8 cellular contexts compared by ENCODE assay signal in genomic region chr22:46537221-46537945, GRCh38. TPM values are rescaled to one million over a fixed set of nuclear protein-coding genes. Genes with fewer than 3 reads are reported as not detected.
DNase-seq lines count a peak whose midpoint lies in the region; ATAC-seq, FAIRE-seq and TF ChIP-seq lines count a peak whose summit lies in the region.

CELSR1 (minus strand) TSS chr22:46537620; CDS start chr22:46537170, 450 bp downstream.

- in situ Hi-C loops in GM12878 (cut with MboI) = no loop called here

- CTCF ChIA-PET in GM12878 (lab: Yijun Ruan, JAX) = interaction anchor here (10.8 kb wide), 1 partner anchor 170 kb away, joined by 141 read pairs; no protein-coding TSS in a partner anchor

- no peak for FAIRE-seq in GM12878 (lab: Jason Lieb, UNC)

- H2AFZ ChIP-seq in GM12878 (ENCODE audit: control insufficient read depth, low read depth, low read length) = no peak within 1 kb of the TSS

- no peak for TF ChIP-seq EP300 in GM12878 (IDR thresholded peaks at IDR 0.05; ENCODE audit: borderline replicate concordance in 1 of 2, control insufficient read depth in 1 of 2, low read depth in 2 of 2, low read length in 2 of 2)
- TF ChIP-seq EP300 in suprapubic skin (IDR thresholded peaks at IDR 0.05) = no peak

- SMC1A ChIA-PET in GM12878 (lab: Charles Lee; ENCODE audit: uncharacterized antibody, unreplicated experiment) = interaction anchor here (2.3 kb wide), 1 partner anchor 170 kb away, joined by 11 read pairs; no protein-coding TSS in a partner anchor

- DNase-seq in Daoy (ENCODE audit: low read depth) (peak; percentile 79), MG63 (no peak), GM12878 (ENCODE audit: low read depth, low spot score) (no peak), islet precursor cell (peak; percentile 84), suprapubic skin (ENCODE audit: low spot score in 2 of 2) (no peak)

- intact Hi-C loops in GM12878 (cut with micrococcal nuclease; ENCODE audit: unreplicated experiment) = no loop called here

- ATAC-seq in GM12878 (peak; percentile 54), GM18511 (IDR thresholded peaks at IDR 0.05; ENCODE audit: unreplicated experiment) (no peak), GM18858 (IDR thresholded peaks at IDR 0.05; ENCODE audit: unreplicated experiment) (no peak), HG03097 (IDR thresholded peaks at IDR 0.05; ENCODE audit: low FRiP score, unreplicated experiment) (no peak)

- H3K4me3 ChIP-seq in MG63 (peak within 1 kb of the TSS; percentile 34), GM12878 (no peak within 1 kb of the TSS; the same call in 1 of the 2 replicates), suprapubic skin (peak within 1 kb of the TSS; percentile 63)

- TF ChIP-seq POLR2A in GM12878 (IDR thresholded peaks at IDR 0.05; ENCODE audit: low read depth, low read length) (no peak), suprapubic skin (IDR thresholded peaks at IDR 0.05) (no peak)

- H3K36me3 ChIP-seq in MG63 (no peaks in the 10 kb centered on the region), GM12878 (ENCODE audit: control insufficient read depth in 2 of 2, insufficient read depth in 2 of 2, low read length in 1 of 2) (no peaks in the 10 kb centered on the region), suprapubic skin (no peaks in the 10 kb centered on the region)

- no TSS peak for BruUV-seq in GM12878 (replicated peaks; lab: Mats Ljungman, UMichigan)

- H3K4me1 ChIP-seq in GM12878 (ENCODE audit: control insufficient read depth, insufficient read depth, low read length) = no peaks in the 10 kb centered on the region
- peaks cover 42% of the 10 kb centered on the region for H3K4me1 ChIP-seq in suprapubic skin

- H4K20me1 ChIP-seq in GM12878 (ENCODE audit: control insufficient read depth, insufficient read depth) = no peaks in the 10 kb centered on the region

- RAD21 ChIA-PET in GM12878 (lab: Charles Lee; ENCODE audit: unreplicated experiment) = no interaction called here

- POLR2A ChIA-PET in GM12878 (lab: Charles Lee) = no interaction called here

- no peak within 1 kb of the TSS for H3K27ac ChIP-seq in GM12878 (ENCODE audit: control insufficient read depth, insufficient read depth)
- H3K27ac ChIP-seq in suprapubic skin = peak within 1 kb of the TSS; percentile 69

- no peak for TF ChIP-seq CTCF in GM12878 (IDR thresholded peaks at IDR 0.05 in 2 of 3, conservative IDR thresholded peaks at IDR 0.05 in 1 of 3; ENCODE audit: control insufficient read depth in 2 of 3, extremely low read depth in 1 of 3, insufficient read depth in 1 of 3, low read depth in 3 of 3, low read length in 3 of 3)
- no peak for TF ChIP-seq CTCF in suprapubic skin (IDR thresholded peaks at IDR 0.05)

- H3K27me3 ChIP-seq in MG63 (peaks cover 4% of the 10 kb centered on the region; the same call in 1 of the 2 replicates), GM12878 (replicated peaks in 1 of 2; ENCODE audit: control insufficient read depth in 2 of 2, insufficient read depth in 2 of 2, low read length in 1 of 2) (peaks cover 0 to 10% of the 10 kb centered on the region in 2 experiments; a peak in 2 of 4 replicates), suprapubic skin (peaks cover 37% of the 10 kb centered on the region)

- no peak within 1 kb of the TSS for H3K9ac ChIP-seq in GM12878 (ENCODE audit: control insufficient read depth, insufficient read depth, low read length)

- WGBS in GM12878 (ENCODE audit: insufficient coverage, insufficient replicate concordance, low lambda C conversion rate, missing lambda C conversion rate) = 6% methylated on average over 27 of the region's 102 CpGs
- WGBS in suprapubic skin = 0% methylated on average over 1 of the region's 102 CpGs

- TF ChIP-seq RAD21 in GM12878 (IDR thresholded peaks at IDR 0.05; ENCODE audit: insufficient read depth, low read depth, low read length) = no peak

- H3K79me2 ChIP-seq in GM12878 (ENCODE audit: control insufficient read depth, insufficient read depth, low read length) = no peaks in the 10 kb centered on the region

- H3K9me3 ChIP-seq in MG63 (no peaks in the 10 kb centered on the region), GM12878 (replicated peaks; ENCODE audit: control insufficient read depth, insufficient read depth, low read length) (no peaks in the 10 kb centered on the region; the same call in 2 of the 3 replicates), suprapubic skin (no peaks in the 10 kb centered on the region)

- H3K4me2 ChIP-seq in GM12878 (ENCODE audit: control insufficient read depth, insufficient read depth) = peak within 1 kb of the TSS; percentile 17; the same call in 1 of the 2 replicates

TF ChIP-seq in GM12878, 131 proteins besides CTCF, POLR2A, EP300 and RAD21:
- TF ChIP-seq YY1 (IDR thresholded peaks at IDR 0.05; ENCODE audit: low read depth, low read length) (peak; percentile 59), DPF2 (IDR thresholded peaks at IDR 0.05) (0 out of 2 replicates have a peak, but pooled peaks have one; percentile 18), BCL3 (IDR thresholded peaks at IDR 0.05; ENCODE audit: borderline replicate concordance, insufficient read depth, low read depth, low read length, poor library complexity, severe bottlenecking) (no peak), SUPT20H (IDR thresholded peaks at IDR 0.05; ENCODE audit: borderline replicate concordance, control insufficient read depth, low read depth, low read length) (no peak), PML (IDR thresholded peaks at IDR 0.05; ENCODE audit: low read length) (no peak), SUZ12 (IDR thresholded peaks at IDR 0.05; ENCODE audit: unreplicated experiment) (peak; percentile 71)

RNA-seq across cellular contexts. Expression of gene CELSR1, which starts in this region (rescaled TPM):
- total RNA-seq in Daoy (2014; rRNA removed; shearing (Covaris generic)) = 2.9 and 4.3 TPM in 2 replicates
- total RNA-seq in MG63 (2014; rRNA removed; shearing (Covaris generic); ENCODE audit: low replicate concordance) = 0.30 and 0.59 TPM in 2 replicates
- total RNA-seq in GM12878 (2013; cell fraction: nucleolus; rRNA removed) = 6.5 and 9.5 TPM in 2 replicates
- 0.34 and 0.38 TPM in 2 replicates for total RNA-seq in GM12878 (2014; rRNA removed)
- total RNA-seq in GM12878 (2014; rRNA removed; fragmentation: Illumina TruSeq; extraction: Trizol) = 0.22 and 0.23 TPM in 2 replicates
- total RNA-seq in GM12878 (2021) = 0.74 and 0.90 TPM in 2 replicates
- polyA plus RNA-seq in GM12878 (2011; ENCODE audit: low read depth) = 0.20 TPM
- polyA plus RNA-seq in GM12878 (2011; rRNA removed) = 1.3 and 1.7 TPM in 2 replicates
- polyA plus RNA-seq in GM12878 (2011; cell fraction: cytosol; rRNA removed) = 2.4 and 2.5 TPM in 2 replicates
- polyA plus RNA-seq in GM12878 (2011; cell fraction: nucleus; rRNA removed) = 14.0 and 14.2 TPM in 2 replicates
- 0.51 and 0.73 TPM in 2 replicates for polyA plus RNA-seq in GM12878 (2012)
- 0.32 and 0.37 TPM in 2 replicates for polyA plus RNA-seq in GM12878 (2014; fragmentation: Illumina TruSeq; extraction: Trizol)
- under 1 TPM in 1 of 2 experiments, not detected in 1; 0.05 TPM for polyA plus RNA-seq in GM12878 (2014; fragmentation: Nextera tagmentation; extraction: Ambion mirVana)
- 0.66 and 0.78 TPM in 2 replicates for polyA plus RNA-seq in GM12878 (2014; rRNA removed)
- under 1 TPM in 1 of 2 experiments, not detected in 1; 0.08 TPM for polyA plus RNA-seq in GM12878 (2016; fragmentation: Nextera tagmentation; extraction: Ambion mirVana)
- 5.9 and 8.8 TPM in 2 replicates for polyA minus RNA-seq in GM12878 (2011; rRNA and poly(A)+ RNA removed)
- 2.8 and 3.7 TPM in 2 replicates for polyA minus RNA-seq in GM12878 (2011; cell fraction: cytosol; rRNA and poly(A)+ RNA removed)
- 9.6 and 16.9 TPM in 2 replicates for polyA minus RNA-seq in GM12878 (2011; cell fraction: nucleus; rRNA and poly(A)+ RNA removed)
- 100 to 1,000 TPM in 1 of 4 donors, 10 to 100 TPM in 3; 75.6 to 102 (median 77.5) TPM for total RNA-seq in suprapubic skin

Comparison
In these comparisons a context has a peak if more than half of its experiments do, and no peak if none do; other contexts are left out.
1. RNA of gene CELSR1 (total RNA-seq): 75.6 to 102 TPM in suprapubic skin; 2.9 to 4.3 TPM in Daoy, 0.30 to 0.59 TPM in MG63 and 0.22 to 9.5 TPM in GM12878; every median in the first group is over 4 times any median in the second.
2. DNase-seq: peak in Daoy (single experiment) and islet precursor cell (single experiment); none in MG63 (single experiment), GM12878 (single experiment) and suprapubic skin (0 of 2).